ENCODE assay signal across 8 cellular contexts in genomic region chr19:46697142-46697960, GRCh38. TPM values are rescaled to one million over a fixed set of nuclear protein-coding genes. Genes with fewer than 3 reads are reported as not detected.
DNase-seq lines count a peak whose midpoint lies in the region; ATAC-seq and TF ChIP-seq lines count a peak whose summit lies in the region.

No MANE protein-coding gene starts in this region.

- H3K9ac ChIP-seq in iPS-20b (ENCODE audit: low read depth, low read length) = peak overlapping the region; percentile 47; the same call in 1 of the 2 replicates

- peak overlapping the region; percentile 50 for H3K4me3 ChIP-seq in iPS-20b (ENCODE audit: low read length)
- H3K4me3 ChIP-seq in spleen = peak overlapping the region in 1 of 8 donors; percentile 14

- ATAC-seq in HG02840 (IDR thresholded peaks at IDR 0.05; ENCODE audit: low FRiP score, unreplicated experiment) = no peak

- TF ChIP-seq CTCF in spleen (IDR thresholded peaks at IDR 0.05 in 8 of 11, conservative IDR thresholded peaks at IDR 0.05 in 3 of 11) = no peak

- 49 to 73% (median 65%) methylated on average over 36 to 42 of the region's 42 CpGs for WGBS in spleen, 5 donors

- H3K36me3 ChIP-seq in iPS-20b (ENCODE audit: insufficient read depth, low read depth, low read length) (peaks cover 86% of the 10 kb centered on the region), spleen (peaks cover 0 to 100% (median 98%) of the 10 kb centered on the region in 6 donors)

- intact Hi-C loops in spleen (cut with DNase I; ENCODE audit: low total_unique reads) = no loop called here

- H3K27me3 ChIP-seq in iPS-20b (ENCODE audit: insufficient read depth, low read length) (no peaks in the 10 kb centered on the region), spleen (replicated peaks in 1 of 7) (no peaks in the 10 kb centered on the region)

- H3K9me3 ChIP-seq in iPS-20b (ENCODE audit: insufficient read depth, low read depth, low read length) = no peaks in the 10 kb centered on the region
- H3K9me3 ChIP-seq in spleen = no peaks in the 10 kb centered on the region

- TF ChIP-seq POLR2A in spleen (IDR thresholded peaks at IDR 0.05) = no peak

- H3K27ac ChIP-seq in iPS-20b (ENCODE audit: low read length) = no peak overlapping the region
- peak overlapping the region in 5 of 8 donors; percentile 25 to 39 (median 26) for H3K27ac ChIP-seq in spleen

- H3K4me1 ChIP-seq in iPS-20b (ENCODE audit: insufficient read depth, low read length) (peaks cover 5% of the 10 kb centered on the region; the same call in 1 of the 2 replicates), spleen (peaks cover 0 to 22% (median 14%) of the 10 kb centered on the region in 6 donors)

- DNase-seq in stimulated activated CD4-positive, alpha-beta T cell treated with anti-CD3 and anti-CD28 coated beads, Interleukin-15, amount 100 ng/mL, for 24 hours = peak; percentile 42
- DNase-seq in stimulated activated CD4-positive, alpha-beta T cell treated with anti-CD3 and anti-CD28 coated beads, Interleukin-4, amount 100 ng/mL, for 24 hours = no peak
- DNase-seq in astrocyte of the hippocampus (ENCODE audit: low read depth, low spot score) (peak; percentile 84), spleen (peak; percentile 91), glomerular visceral epithelial cell (ENCODE audit: extremely low spot score) (no peak), T-helper 2 cell (no peak)

RNA-seq across cellular contexts. Expression of gene PRKD2, which starts 19.6 kb away (rescaled TPM):
- total RNA-seq in spleen = 100 to 1,000 TPM in 4 of 7 donors, 10 to 100 TPM in 3; 76.3 to 127 (median 115) TPM
- polyA plus RNA-seq in spleen = 100 to 1,000 TPM in 2 of 3 donors, 10 to 100 TPM in 1; 63.4 to 132 (median 105) TPM

RNA-seq across cellular contexts. Expression of gene DACT3, which starts 36.4 kb away (rescaled TPM):
- 10 to 100 TPM in 1 of 7 donors, 1 to 10 TPM in 6; 4.9 to 10.4 (median 6.1) TPM for total RNA-seq in spleen
- polyA plus RNA-seq in spleen = 1 to 10 TPM; 1.6 to 4.1 (median 3.2) TPM

RNA-seq across cellular contexts. Expression of gene FKRP, which starts 48.5 kb away (rescaled TPM):
- total RNA-seq in spleen = 10 to 100 TPM; 15.4 to 24.8 (median 19.3) TPM
- polyA plus RNA-seq in spleen = 10 to 100 TPM in 1 of 3 donors, 1 to 10 TPM in 2; 5.3 to 13.0 (median 9.8) TPM

RNA-seq across cellular contexts. Expression of gene STRN4, which starts 48.9 kb away (rescaled TPM):
- 100 to 1,000 TPM in 5 of 7 donors, 10 to 100 TPM in 2; 90.1 to 143 (median 107) TPM for total RNA-seq in spleen
- polyA plus RNA-seq in spleen = 10 to 100 TPM; 28.2 to 70.7 (median 30.0) TPM

Comparison
In these comparisons a context has a peak if more than half of its experiments do, and no peak if none do; other contexts are left out.
1. DNase-seq: peak in stimulated activated CD4-positive, alpha-beta T cell treated with anti-CD3 and anti-CD28 coated beads, Interleukin-15, amount 100 ng/mL, for 24 hours (single experiment), astrocyte of the hippocampus (single experiment) and spleen (single experiment); none in stimulated activated CD4-positive, alpha-beta T cell treated with anti-CD3 and anti-CD28 coated beads, Interleukin-4, amount 100 ng/mL, for 24 hours (single experiment), glomerular visceral epithelial cell (single experiment) and T-helper 2 cell (0 of 5).